Comparison of ENCODE assay signal across 11 cellular contexts in genomic region chr4:38455092-38455855, GRCh38.
A peak's percentile ranks its signal among the peaks of the same experiment; 100 is the strongest.
DNase-seq lines count a peak whose midpoint lies in the region; ATAC-seq and TF ChIP-seq lines count a peak whose summit lies in the region.
"Had no signal": no experiment of that assay in that cellular context is flagged by ENCODE, and none has a peak within 500 bp of the region (broad histone marks: within the 10 kb centered on the region; RNA-seq: fewer than 3 reads in every experiment).

No MANE protein-coding gene starts in this region.

- DNase-seq in activated naive CD4-positive, alpha-beta T cell treated with Interleukin-2 at 50 U/mL for 16 hours, result no peak
- DNase-seq in stimulated activated naive CD8-positive, alpha-beta T cell treated with anti-CD3 and anti-CD28 coated beads, Interleukin-15, amount 100 ng/mL, for 72 hours, result peak in 1 of 2 donors; percentile 26
- DNase-seq in ascending aorta (ENCODE audit: low spot score in 2 of 2), result no peak
- DNase-seq in RWPE1 (ENCODE audit: low spot score), result no peak
- no peak for DNase-seq in OCI-M2 (lab: John Stamatoyannopoulos, UW; ENCODE audit: unreplicated experiment)
- DNase-seq: adrenal gland, islet precursor cell had no signal

- intact Hi-C loops in ascending aorta (cut with DNase I), result no loop called here

- peak overlapping the region; percentile 43 for H3K27ac Mint-ChIP-seq in activated naive CD4-positive, alpha-beta T cell treated with anti-CD3 and anti-CD28 coated beads, Interleukin-2, amount 50 U/mL, for 24 hours
- no peak overlapping the region for H3K27ac Mint-ChIP-seq in stimulated activated naive CD8-positive, alpha-beta T cell treated with anti-CD3 and anti-CD28 coated beads, Interleukin-15, amount 100 ng/mL, for 72 hours

- TF ChIP-seq CTCF in ascending aorta (IDR thresholded peaks at IDR 0.05) (no peak), RWPE1 (conservative IDR thresholded peaks at IDR 0.05; ENCODE audit: low read depth) (no peak)

- H3K27ac ChIP-seq in ascending aorta (no peak overlapping the region), RWPE1 (no peak overlapping the region)
- H3K27ac ChIP-seq: adrenal gland, parathyroid adenoma had no signal

- H3K9me3 Mint-ChIP-seq in activated naive CD4-positive, alpha-beta T cell treated with anti-CD3 and anti-CD28 coated beads, Interleukin-2, amount 50 U/mL, for 24 hours, result no peaks in the 10 kb centered on the region
- peaks cover 8 to 11% of the 10 kb centered on the region in 2 donors for H3K9me3 Mint-ChIP-seq in stimulated activated naive CD8-positive, alpha-beta T cell treated with anti-CD3 and anti-CD28 coated beads, Interleukin-15, amount 100 ng/mL, for 72 hours

- H3K9me3 ChIP-seq in ascending aorta, result no peaks in the 10 kb centered on the region
- H3K9me3 ChIP-seq: adrenal gland had no signal

- CTCF ChIA-PET in RWPE1 (lab: Yijun Ruan, JAX), result interaction anchor here (0.6 kb wide), 1 partner anchor 776 kb away, joined by 4 read pairs; no protein-coding TSS in a partner anchor

- ATAC-seq in HG02588 (IDR thresholded peaks at IDR 0.05; ENCODE audit: unreplicated experiment), result peak; percentile 81
- ATAC-seq in HG03571 (IDR thresholded peaks at IDR 0.05; ENCODE audit: unreplicated experiment), result peak; percentile 46
- peak; percentile 88 for ATAC-seq in stimulated activated naive CD8-positive, alpha-beta T cell treated with anti-CD3 and anti-CD28 coated beads, Interleukin-15, amount 100 ng/mL, for 72 hours

- H3K36me3 ChIP-seq in ascending aorta, result no peaks in the 10 kb centered on the region
- H3K36me3 ChIP-seq: adrenal gland had no signal

- POLR2A ChIA-PET in RWPE1 (lab: Yijun Ruan, JAX; ENCODE audit: low non-redundant PET), result no interaction called here

- H3K4me1 Mint-ChIP-seq in activated naive CD4-positive, alpha-beta T cell treated with anti-CD3 and anti-CD28 coated beads, Interleukin-2, amount 50 U/mL, for 24 hours, result peaks cover 53% of the 10 kb centered on the region
- H3K4me1 Mint-ChIP-seq in stimulated activated naive CD8-positive, alpha-beta T cell treated with anti-CD3 and anti-CD28 coated beads, Interleukin-15, amount 100 ng/mL, for 72 hours, result peaks cover 51% of the 10 kb centered on the region

- H3K4me3 ChIP-seq in ascending aorta, result no peak overlapping the region
- H3K4me3 ChIP-seq: adrenal gland had no signal

- no peaks in the 10 kb centered on the region for H3K36me3 Mint-ChIP-seq in activated naive CD4-positive, alpha-beta T cell treated with anti-CD3 and anti-CD28 coated beads, Interleukin-2, amount 50 U/mL, for 24 hours

- H3K4me3 Mint-ChIP-seq in activated naive CD4-positive, alpha-beta T cell treated with anti-CD3 and anti-CD28 coated beads, Interleukin-2, amount 50 U/mL, for 24 hours, result peak overlapping the region; percentile 23
- H3K4me3 Mint-ChIP-seq in stimulated activated naive CD8-positive, alpha-beta T cell treated with anti-CD3 and anti-CD28 coated beads, Interleukin-15, amount 100 ng/mL, for 72 hours, result peak overlapping the region; percentile 16 to 53

- no peaks in the 10 kb centered on the region for H3K27me3 ChIP-seq in ascending aorta
- H3K27me3 ChIP-seq: adrenal gland had no signal

- peaks cover 0 to 4% of the 10 kb centered on the region in 2 donors for H3K4me1 ChIP-seq in ascending aorta
- H3K4me1 ChIP-seq: adrenal gland had no signal

- H3K27me3 Mint-ChIP-seq in activated naive CD4-positive, alpha-beta T cell treated with anti-CD3 and anti-CD28 coated beads, Interleukin-2, amount 50 U/mL, for 24 hours, result no peaks in the 10 kb centered on the region
- H3K27me3 Mint-ChIP-seq in stimulated activated naive CD8-positive, alpha-beta T cell treated with anti-CD3 and anti-CD28 coated beads, Interleukin-15, amount 100 ng/mL, for 72 hours, result no peaks in the 10 kb centered on the region
